Comparison of ENCODE assay signal across 1 cellular context in the genomic region with DNA sequence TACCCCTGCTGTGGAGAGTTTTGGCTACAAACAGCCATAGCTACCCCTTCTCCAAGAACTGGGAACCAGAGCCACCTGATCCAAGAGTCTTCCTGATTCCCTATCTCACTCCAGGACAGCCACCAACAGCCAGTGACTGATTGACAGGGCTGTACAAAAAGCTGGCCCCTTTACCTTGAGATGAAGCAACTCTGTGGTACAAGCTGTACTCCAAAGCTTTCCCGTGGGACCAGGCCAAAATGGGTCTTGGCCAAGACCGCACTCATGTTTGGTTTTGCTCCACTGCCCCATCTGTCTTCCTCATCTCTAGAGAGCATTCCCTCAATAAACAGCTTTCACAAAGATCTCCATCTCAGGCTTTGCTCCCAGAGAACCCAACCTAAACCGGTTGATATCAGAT.
TF ChIP-seq lines count a peak whose summit lies in the region.

No MANE protein-coding gene starts in this region.

TF ChIP-seq in H1, 55 proteins besides CTCF, POLR2A, EP300 and RAD21:
- TF ChIP-seq SP4 (IDR thresholded peaks at IDR 0.05; ENCODE audit: low read length) (no peak), EGR1 (IDR thresholded peaks at IDR 0.05; ENCODE audit: borderline replicate concordance, low read depth, low read length) (no peak), TCF12 (IDR thresholded peaks at IDR 0.05; ENCODE audit: low read depth, low read length) (no peak), SIN3A (conservative IDR thresholded peaks at IDR 0.05 in 1 of 2, IDR thresholded peaks at IDR 0.05 in 1 of 2; ENCODE audit: low read depth in 1 of 2, low read length in 2 of 2) (no peak), TAF7 (optimal IDR thresholded peaks at IDR 0.05; ENCODE audit: borderline replicate concordance, low read depth, low read length) (no peak), TAF1 (IDR thresholded peaks at IDR 0.05; ENCODE audit: low read depth, low read length) (no peak), CBX8 (IDR thresholded peaks at IDR 0.05; ENCODE audit: borderline replicate concordance, low read depth, low read length) (no peak), SRF (IDR thresholded peaks at IDR 0.05; ENCODE audit: low read depth, low read length) (no peak), BRCA1 (IDR thresholded peaks at IDR 0.05; ENCODE audit: low read depth, low read length) (no peak), CEBPB (IDR thresholded peaks at IDR 0.05; ENCODE audit: low read depth, low read length) (no peak)
- TF ChIP-seq, protein P1, sequence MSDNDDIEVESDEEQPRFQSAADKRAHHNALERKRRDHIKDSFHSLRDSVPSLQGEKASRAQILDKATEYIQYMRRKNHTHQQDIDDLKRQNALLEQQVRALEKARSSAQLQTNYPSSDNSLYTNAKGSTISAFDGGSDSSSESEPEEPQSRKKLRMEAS (IDR thresholded peaks at IDR 0.05): no peak
